ENCODE assay signal across 18 cellular contexts in the genomic region with DNA sequence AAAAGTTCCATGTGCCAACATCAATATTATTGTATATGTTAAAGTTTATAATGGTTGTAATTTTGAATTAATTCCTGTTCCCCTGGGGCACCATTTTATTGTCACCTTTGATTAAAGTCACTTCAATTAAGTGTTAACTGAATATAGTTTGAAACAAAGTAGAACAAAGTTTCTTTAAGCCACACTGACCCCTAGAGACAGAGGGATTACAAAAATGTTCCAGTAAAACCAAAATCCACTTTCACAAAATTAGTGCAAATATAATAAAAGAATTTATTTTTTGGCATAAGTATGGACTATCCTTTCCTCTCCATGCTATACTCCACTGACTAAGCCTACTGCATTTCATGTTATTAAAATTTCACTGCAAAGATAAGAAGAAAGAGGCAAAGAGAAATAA.
DNase-seq lines count a peak whose midpoint lies in the region; ATAC-seq, FAIRE-seq and TF ChIP-seq lines count a peak whose summit lies in the region.
"Had no signal": no experiment of that assay in that cellular context is flagged by ENCODE, and none has a peak within 500 bp of the region (broad histone marks: within the 10 kb centered on the region; RNA-seq: fewer than 3 reads in every experiment).

No MANE protein-coding gene starts in this region.

- no peaks in the 10 kb centered on the region for H3K79me2 ChIP-seq in GM12878 (ENCODE audit: control insufficient read depth, insufficient read depth, low read length)
- H3K79me2 ChIP-seq in osteoblast (ENCODE audit: insufficient read depth, low read length): no peaks in the 10 kb centered on the region

- DNase-seq in NCI-H2081 (lab: John Stamatoyannopoulos, UW) (peak; percentile 24 to 78), NCI-H2081 treated with DMSO at 0.1 percent for 48 hours (lab: John Stamatoyannopoulos, UW) (no peak), GM12878 (ENCODE audit: low read depth, low spot score) (no peak), osteoblast (ENCODE audit: insufficient read length, low spot score, missing footprints) (no peak), NCI-H1436 treated with DMSO at 0.1 percent for 48 hours (lab: John Stamatoyannopoulos, UW) (no peak), amniotic stem cell (lab: John Stamatoyannopoulos, UW) (no peak), GM19239 (ENCODE audit: insufficient read length, low spot score) (no peak)
- DNase-seq: activated CD8-positive, alpha-beta T cell treated with anti-CD3 and anti-CD28 coated beads for 36 hours; adrenal gland; CD4-positive, alpha-beta memory T cell; H7; mucosa of descending colon; NCI-H1092 treated with DMSO at 0.1 percent for 48 hours; nucleus accumbens; stimulated activated naive CD4-positive, alpha-beta T cell had no signal

- BruUV-seq in GM12878 (replicated peaks; lab: Mats Ljungman, UMichigan): no TSS peak

- TF ChIP-seq RAD21 in GM12878 (IDR thresholded peaks at IDR 0.05; ENCODE audit: insufficient read depth, low read depth, low read length): peak; percentile 44; the same call in 1 of the 2 replicates

- no peaks in the 10 kb centered on the region for H3K4me1 ChIP-seq in GM12878 (ENCODE audit: control insufficient read depth, insufficient read depth, low read length)
- no peaks in the 10 kb centered on the region for H3K4me1 ChIP-seq in osteoblast (ENCODE audit: insufficient read depth, low read length)
- H3K4me1 ChIP-seq: adrenal gland had no signal

- H4K20me1 ChIP-seq in GM12878 (ENCODE audit: control insufficient read depth, insufficient read depth) (no peaks in the 10 kb centered on the region), osteoblast (ENCODE audit: insufficient read depth, low read length) (no peaks in the 10 kb centered on the region)

- FAIRE-seq in GM12878 (lab: Jason Lieb, UNC): no peak
- FAIRE-seq in GM19239 (lab: Jason Lieb, UNC): no peak
- FAIRE-seq: TTC549 had no signal

- H3K4me2 ChIP-seq in GM12878 (ENCODE audit: control insufficient read depth, insufficient read depth) (no peak overlapping the region), osteoblast (ENCODE audit: insufficient read depth, low read length) (no peak overlapping the region)

- intact Hi-C loops in GM12878 (cut with micrococcal nuclease; ENCODE audit: unreplicated experiment): no loop called here

- RAD21 ChIA-PET in GM12878 (lab: Charles Lee; ENCODE audit: unreplicated experiment): no interaction called here

- H3K27ac ChIP-seq in GM12878 (ENCODE audit: control insufficient read depth, insufficient read depth) (no peak overlapping the region), osteoblast (ENCODE audit: low read depth, low read length) (no peak overlapping the region)
- H3K27ac ChIP-seq: adrenal gland, SK-N-MC had no signal

- H3K27me3 ChIP-seq in GM12878 (replicated peaks in 1 of 2; ENCODE audit: control insufficient read depth in 2 of 2, insufficient read depth in 2 of 2, low read length in 1 of 2) (no peaks in the 10 kb centered on the region), osteoblast (ENCODE audit: insufficient read depth, low read length) (no peaks in the 10 kb centered on the region)
- H3K27me3 ChIP-seq: adrenal gland had no signal

- CTCF ChIA-PET in GM12878 (lab: Yijun Ruan, JAX): interaction anchor here (1.4 to 1.6 kb wide), 4 partner anchors 10 to 514 kb away, joined by 3 to 6 read pairs (median 5); no protein-coding TSS in a partner anchor

- H3K9ac ChIP-seq in GM12878 (ENCODE audit: control insufficient read depth, insufficient read depth, low read length): no peak overlapping the region

- H3K9me3 ChIP-seq in GM12878 (replicated peaks; ENCODE audit: control insufficient read depth, insufficient read depth, low read length): peaks cover 4% of the 10 kb centered on the region
- no peaks in the 10 kb centered on the region for H3K9me3 ChIP-seq in osteoblast (ENCODE audit: low read depth, low read length)
- H3K9me3 ChIP-seq: adrenal gland, mucosa of descending colon had no signal

- no peak for TF ChIP-seq POLR2A in GM12878 (IDR thresholded peaks at IDR 0.05; ENCODE audit: low read depth, low read length)

- POLR2A ChIA-PET in GM12878 (lab: Charles Lee): no interaction called here

- H3K4me3 ChIP-seq in GM12878 (no peak overlapping the region), osteoblast (ENCODE audit: insufficient read depth, low read length) (no peak overlapping the region)
- H3K4me3 ChIP-seq: adrenal gland, mucosa of descending colon, SK-N-MC had no signal

- no peak for TF ChIP-seq EP300 in GM12878 (IDR thresholded peaks at IDR 0.05; ENCODE audit: borderline replicate concordance in 1 of 2, control insufficient read depth in 1 of 2, low read depth in 2 of 2, low read length in 2 of 2)

- TF ChIP-seq CTCF in LNCAP (IDR thresholded peaks at IDR 0.05) (peak; percentile 63), GM12878 (IDR thresholded peaks at IDR 0.05 in 2 of 3, conservative IDR thresholded peaks at IDR 0.05 in 1 of 3; ENCODE audit: control insufficient read depth in 2 of 3, extremely low read depth in 1 of 3, insufficient read depth in 1 of 3, low read depth in 3 of 3, low read length in 3 of 3) (no peak; a peak in 1 of 6 replicates), osteoblast (IDR thresholded peaks at IDR 0.05; ENCODE audit: extremely low read depth, low read depth, low read length) (peak; percentile 30)

- no peaks in the 10 kb centered on the region for H3K36me3 ChIP-seq in GM12878 (ENCODE audit: control insufficient read depth in 2 of 2, insufficient read depth in 2 of 2, low read length in 1 of 2)
- no peaks in the 10 kb centered on the region for H3K36me3 ChIP-seq in osteoblast (ENCODE audit: insufficient read depth, low read length)
- H3K36me3 ChIP-seq: adrenal gland had no signal

- SMC1A ChIA-PET in GM12878 (lab: Charles Lee; ENCODE audit: uncharacterized antibody, unreplicated experiment): interaction anchor here (2.5 kb wide), 1 partner anchor 503 kb away, joined by 7 read pairs; no protein-coding TSS in a partner anchor

- no peak overlapping the region for H2AFZ ChIP-seq in GM12878 (ENCODE audit: control insufficient read depth, low read depth, low read length)
- H2AFZ ChIP-seq in osteoblast (ENCODE audit: low read length): no peak overlapping the region

- no peak for ATAC-seq in GM12878
- ATAC-seq: activated CD8-positive, alpha-beta T cell treated with anti-CD3 and anti-CD28 coated beads for 36 hours; mucosa of descending colon had no signal

- in situ Hi-C loops in GM12878 (cut with MboI): no loop called here

TF ChIP-seq in GM12878, 131 proteins besides CTCF, POLR2A, EP300 and RAD21:
- TF ChIP-seq, protein P1, sequence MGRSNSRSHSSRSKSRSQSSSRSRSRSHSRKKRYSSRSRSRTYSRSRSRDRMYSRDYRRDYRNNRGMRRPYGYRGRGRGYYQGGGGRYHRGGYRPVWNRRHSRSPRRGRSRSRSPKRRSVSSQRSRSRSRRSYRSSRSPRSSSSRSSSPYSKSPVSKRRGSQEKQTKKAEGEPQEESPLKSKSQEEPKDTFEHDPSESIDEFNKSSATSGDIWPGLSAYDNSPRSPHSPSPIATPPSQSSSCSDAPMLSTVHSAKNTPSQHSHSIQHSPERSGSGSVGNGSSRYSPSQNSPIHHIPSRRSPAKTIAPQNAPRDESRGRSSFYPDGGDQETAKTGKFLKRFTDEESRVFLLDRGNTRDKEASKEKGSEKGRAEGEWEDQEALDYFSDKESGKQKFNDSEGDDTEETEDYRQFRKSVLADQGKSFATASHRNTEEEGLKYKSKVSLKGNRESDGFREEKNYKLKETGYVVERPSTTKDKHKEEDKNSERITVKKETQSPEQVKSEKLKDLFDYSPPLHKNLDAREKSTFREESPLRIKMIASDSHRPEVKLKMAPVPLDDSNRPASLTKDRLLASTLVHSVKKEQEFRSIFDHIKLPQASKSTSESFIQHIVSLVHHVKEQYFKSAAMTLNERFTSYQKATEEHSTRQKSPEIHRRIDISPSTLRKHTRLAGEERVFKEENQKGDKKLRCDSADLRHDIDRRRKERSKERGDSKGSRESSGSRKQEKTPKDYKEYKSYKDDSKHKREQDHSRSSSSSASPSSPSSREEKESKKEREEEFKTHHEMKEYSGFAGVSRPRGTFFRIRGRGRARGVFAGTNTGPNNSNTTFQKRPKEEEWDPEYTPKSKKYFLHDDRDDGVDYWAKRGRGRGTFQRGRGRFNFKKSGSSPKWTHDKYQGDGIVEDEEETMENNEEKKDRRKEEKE (IDR thresholded peaks at IDR 0.05): no peak
- TF ChIP-seq, protein P2, sequence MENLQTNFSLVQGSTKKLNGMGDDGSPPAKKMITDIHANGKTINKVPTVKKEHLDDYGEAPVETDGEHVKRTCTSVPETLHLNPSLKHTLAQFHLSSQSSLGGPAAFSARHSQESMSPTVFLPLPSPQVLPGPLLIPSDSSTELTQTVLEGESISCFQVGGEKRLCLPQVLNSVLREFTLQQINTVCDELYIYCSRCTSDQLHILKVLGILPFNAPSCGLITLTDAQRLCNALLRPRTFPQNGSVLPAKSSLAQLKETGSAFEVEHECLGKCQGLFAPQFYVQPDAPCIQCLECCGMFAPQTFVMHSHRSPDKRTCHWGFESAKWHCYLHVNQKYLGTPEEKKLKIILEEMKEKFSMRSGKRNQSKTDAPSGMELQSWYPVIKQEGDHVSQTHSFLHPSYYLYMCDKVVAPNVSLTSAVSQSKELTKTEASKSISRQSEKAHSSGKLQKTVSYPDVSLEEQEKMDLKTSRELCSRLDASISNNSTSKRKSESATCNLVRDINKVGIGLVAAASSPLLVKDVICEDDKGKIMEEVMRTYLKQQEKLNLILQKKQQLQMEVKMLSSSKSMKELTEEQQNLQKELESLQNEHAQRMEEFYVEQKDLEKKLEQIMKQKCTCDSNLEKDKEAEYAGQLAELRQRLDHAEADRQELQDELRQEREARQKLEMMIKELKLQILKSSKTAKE (IDR thresholded peaks at IDR 0.05; ENCODE audit: low read depth, poor library complexity, severe bottlenecking): no peak
- no peak for TF ChIP-seq SREBF2 (IDR thresholded peaks at IDR 0.05; ENCODE audit: low read length)

Comparison
In these comparisons a context has a peak if more than half of its experiments do, and no peak if none do; other contexts are left out.
1. DNase-seq: peak in NCI-H2081 (2 of 2); none in NCI-H2081 treated with DMSO at 0.1 percent for 48 hours (single experiment), GM12878 (single experiment), osteoblast (single experiment), NCI-H1436 treated with DMSO at 0.1 percent for 48 hours (single experiment), amniotic stem cell (single experiment) and GM19239 (single experiment).
2. CTCF ChIP-seq: peak in LNCAP (single experiment) and osteoblast (single experiment); none in GM12878 (0 of 3).